Comparison of ENCODE assay signal across 8 cellular contexts in the genomic region with DNA sequence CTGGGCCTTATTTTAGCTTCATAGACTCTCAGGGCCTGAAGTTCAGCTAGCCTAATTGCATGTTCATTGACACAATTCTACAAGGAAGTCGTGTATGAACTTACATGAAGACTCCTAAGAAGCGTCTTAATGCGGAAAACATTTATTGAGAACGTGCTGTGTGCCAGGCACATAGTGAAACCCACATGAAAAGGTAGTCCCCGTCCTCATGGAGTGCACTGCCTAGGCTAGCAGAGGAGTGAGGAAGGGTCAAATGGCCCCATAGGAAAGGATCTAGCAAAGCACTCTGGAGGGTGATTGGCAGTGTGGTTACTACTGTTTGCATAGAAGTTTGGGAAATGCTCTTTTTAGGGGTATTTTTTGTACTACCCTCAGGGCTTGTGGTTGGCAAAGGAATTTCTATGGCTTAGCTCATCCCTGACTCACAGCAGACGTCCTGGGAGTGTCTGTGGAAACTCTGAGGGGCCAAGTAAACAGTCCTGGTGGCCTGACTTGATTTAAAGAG. TPM values are rescaled to one million over a fixed set of nuclear protein-coding genes. Genes with fewer than 3 reads are reported as not detected.
DNase-seq lines count a peak whose midpoint lies in the region; ATAC-seq and TF ChIP-seq lines count a peak whose summit lies in the region.

No MANE protein-coding gene starts in this region.

- H3K4me3 Mint-ChIP-seq in activated T-helper 2 cell treated with anti-CD3 and anti-CD28 coated beads, Interferon-gamma antibody, Interleukin-2, Interleukin-4, amounts not matched to agents 10 μg/mL and 5 μg/mL and 100 μg/mL, durations not matched to agents 14 hours and 24 hours and 36 hours (ENCODE audit: low read depth), result peak overlapping the region; percentile 81

- peak overlapping the region; percentile 46 for H3K9ac ChIP-seq in iPS-18a (ENCODE audit: low read length)
- H3K9ac ChIP-seq in stomach smooth muscle (ENCODE audit: low read length in 2 of 2), result peak overlapping the region; percentile 63 to 78

- H3K9me3 ChIP-seq in heart left ventricle (no peaks in the 10 kb centered on the region), iPS-18a (ENCODE audit: control insufficient read depth, low read depth, low read length) (no peaks in the 10 kb centered on the region), stomach smooth muscle (ENCODE audit: control insufficient read depth in 2 of 2, low read length in 2 of 2) (no peaks in the 10 kb centered on the region)

- H3K4me3 ChIP-seq in heart left ventricle (peak overlapping the region in 9 of 12 donors; percentile 83 to 100 (median 95)), iPS-18a (ENCODE audit: low read length) (peak overlapping the region; percentile 74), stomach smooth muscle (ENCODE audit: low read length in 2 of 2) (peak overlapping the region; percentile 36 to 70)

- intact Hi-C loops in heart left ventricle (cut with DNase I), result loop anchor here (2.0 to 10.0 kb wide), 8 partner anchors 37 to 329 kb away; partner anchors contain the start of gene CD276 (in 1 of the 10)
- intact Hi-C loops in left ventricle myocardium superior (cut with micrococcal nuclease), result no loop called here
- intact Hi-C loops in activated T-helper 2 cell treated with anti-CD3 and anti-CD28 coated beads, Interferon-gamma antibody, Interleukin-2, Interleukin-4, amounts not matched to agents 10 μg/mL and 5 μg/mL and 100 μg/mL, durations not matched to agents 14 hours and 24 hours and 36 hours (cut with micrococcal nuclease), result loop anchor here (5.0 kb wide), 1 partner anchor 48 kb away; the partner anchor contains the start of gene CD276

- peaks cover 5% of the 10 kb centered on the region for H3K36me3 Mint-ChIP-seq in activated T-helper 2 cell treated with anti-CD3 and anti-CD28 coated beads, Interferon-gamma antibody, Interleukin-2, Interleukin-4, amounts not matched to agents 10 μg/mL and 5 μg/mL and 100 μg/mL, durations not matched to agents 14 hours and 24 hours and 36 hours (ENCODE audit: low read depth)

- TF ChIP-seq POLR2A in heart left ventricle (IDR thresholded peaks at IDR 0.05), result no peak

- no peaks in the 10 kb centered on the region for H3K27me3 ChIP-seq in heart left ventricle
- peaks cover 10% of the 10 kb centered on the region for H3K27me3 ChIP-seq in iPS-18a (ENCODE audit: control insufficient read depth, insufficient read depth, low read length)
- no peaks in the 10 kb centered on the region for H3K27me3 ChIP-seq in stomach smooth muscle (ENCODE audit: control insufficient read depth in 1 of 2, insufficient read depth in 2 of 2, low read length in 2 of 2)

- WGBS in heart left ventricle, 4 donors, result 48 to 65% (median 58%) methylated on average over 6 of the region's 6 CpGs

- no peaks in the 10 kb centered on the region for H3K9me3 Mint-ChIP-seq in activated T-helper 2 cell treated with anti-CD3 and anti-CD28 coated beads, Interferon-gamma antibody, Interleukin-2, Interleukin-4, amounts not matched to agents 10 μg/mL and 5 μg/mL and 100 μg/mL, durations not matched to agents 14 hours and 24 hours and 36 hours

- peaks cover 40% of the 10 kb centered on the region for H3K4me1 Mint-ChIP-seq in activated T-helper 2 cell treated with anti-CD3 and anti-CD28 coated beads, Interferon-gamma antibody, Interleukin-2, Interleukin-4, amounts not matched to agents 10 μg/mL and 5 μg/mL and 100 μg/mL, durations not matched to agents 14 hours and 24 hours and 36 hours (ENCODE audit: low read depth)

- no peak for DNase-seq in heart left ventricle
- DNase-seq in left ventricle myocardium superior, result no peak
- no peak for DNase-seq in activated T-helper 2 cell treated with anti-CD3 and anti-CD28 coated beads, Interferon-gamma antibody, Interleukin-2, Interleukin-4, amounts not matched to agents 10 μg/mL and 5 μg/mL and 100 μg/mL, durations not matched to agents 14 hours and 24 hours and 36 hours (ENCODE audit: low spot score)
- DNase-seq in nucleus accumbens (lab: John Stamatoyannopoulos, UW), result no peak
- no peak for DNase-seq in activated CD8-positive, alpha-beta memory T cell treated with anti-CD3 and anti-CD28 coated beads, Interleukin-2, amount 50 U/mL, for 48 hours
- no peak for DNase-seq in SHP77 (lab: John Stamatoyannopoulos, UW)

- TF ChIP-seq CTCF in heart left ventricle (IDR thresholded peaks at IDR 0.05), result no peak

- ATAC-seq in heart left ventricle (no peak), left ventricle myocardium superior (no peak)

- H3K27ac ChIP-seq in heart left ventricle (peak overlapping the region; percentile 54 to 100 (median 96)), iPS-18a (ENCODE audit: low read length) (peak overlapping the region; percentile 91), stomach smooth muscle (ENCODE audit: low read length) (peak overlapping the region; percentile 80)

- peaks cover 3 to 50% (median 35%) of the 10 kb centered on the region in 12 donors for H3K4me1 ChIP-seq in heart left ventricle
- peaks cover 30% of the 10 kb centered on the region for H3K4me1 ChIP-seq in iPS-18a (ENCODE audit: control insufficient read depth, low read depth, low read length)
- H3K4me1 ChIP-seq in stomach smooth muscle (ENCODE audit: control insufficient read depth, insufficient read depth, low read length), result peaks cover 12% of the 10 kb centered on the region

- peak overlapping the region; percentile 81 for H3K27ac Mint-ChIP-seq in activated T-helper 2 cell treated with anti-CD3 and anti-CD28 coated beads, Interferon-gamma antibody, Interleukin-2, Interleukin-4, amounts not matched to agents 10 μg/mL and 5 μg/mL and 100 μg/mL, durations not matched to agents 14 hours and 24 hours and 36 hours

- no peaks in the 10 kb centered on the region for H3K36me3 ChIP-seq in heart left ventricle
- no peaks in the 10 kb centered on the region for H3K36me3 ChIP-seq in iPS-18a (ENCODE audit: control insufficient read depth, low read depth, low read length)
- H3K36me3 ChIP-seq in stomach smooth muscle (ENCODE audit: control insufficient read depth in 2 of 2, insufficient read depth in 2 of 2, low read length in 2 of 2), result no peaks in the 10 kb centered on the region

- peaks cover 18% of the 10 kb centered on the region for H3K27me3 Mint-ChIP-seq in activated T-helper 2 cell treated with anti-CD3 and anti-CD28 coated beads, Interferon-gamma antibody, Interleukin-2, Interleukin-4, amounts not matched to agents 10 μg/mL and 5 μg/mL and 100 μg/mL, durations not matched to agents 14 hours and 24 hours and 36 hours (ENCODE audit: low read depth)

RNA-seq across cellular contexts. Expression of gene NPTN, which starts 0.9 kb away (rescaled TPM):
- 100 to 1,000 TPM; 166 to 264 (median 205) TPM for total RNA-seq in heart left ventricle
- 100 to 1,000 TPM in 1 of 2 donors, 10 to 100 TPM in 1; 89.3 to 194 TPM for polyA plus RNA-seq in heart left ventricle
- 203 TPM for total RNA-seq in left ventricle myocardium superior
- 69.3 and 76.6 TPM in 2 replicates for total RNA-seq in activated T-helper 2 cell treated with anti-CD3 and anti-CD28 coated beads, Interferon-gamma antibody, Interleukin-2, Interleukin-4, amounts not matched to agents 10 μg/mL and 5 μg/mL and 100 μg/mL, durations not matched to agents 14 hours and 24 hours and 36 hours

RNA-seq across cellular contexts. Expression of gene CD276, which starts 50.1 kb away (rescaled TPM):
- 100 to 1,000 TPM in 1 of 9 donors, 10 to 100 TPM in 8; 32.0 to 127 (median 53.3) TPM for total RNA-seq in heart left ventricle
- polyA plus RNA-seq in heart left ventricle, result 10 to 100 TPM; 29.1 to 85.4 TPM
- 39.0 TPM for total RNA-seq in left ventricle myocardium superior
- total RNA-seq in activated T-helper 2 cell treated with anti-CD3 and anti-CD28 coated beads, Interferon-gamma antibody, Interleukin-2, Interleukin-4, amounts not matched to agents 10 μg/mL and 5 μg/mL and 100 μg/mL, durations not matched to agents 14 hours and 24 hours and 36 hours, result 16.7 and 17.0 TPM in 2 replicates
